Comparison of ENCODE assay signal across 1 cellular context in the genomic region with DNA sequence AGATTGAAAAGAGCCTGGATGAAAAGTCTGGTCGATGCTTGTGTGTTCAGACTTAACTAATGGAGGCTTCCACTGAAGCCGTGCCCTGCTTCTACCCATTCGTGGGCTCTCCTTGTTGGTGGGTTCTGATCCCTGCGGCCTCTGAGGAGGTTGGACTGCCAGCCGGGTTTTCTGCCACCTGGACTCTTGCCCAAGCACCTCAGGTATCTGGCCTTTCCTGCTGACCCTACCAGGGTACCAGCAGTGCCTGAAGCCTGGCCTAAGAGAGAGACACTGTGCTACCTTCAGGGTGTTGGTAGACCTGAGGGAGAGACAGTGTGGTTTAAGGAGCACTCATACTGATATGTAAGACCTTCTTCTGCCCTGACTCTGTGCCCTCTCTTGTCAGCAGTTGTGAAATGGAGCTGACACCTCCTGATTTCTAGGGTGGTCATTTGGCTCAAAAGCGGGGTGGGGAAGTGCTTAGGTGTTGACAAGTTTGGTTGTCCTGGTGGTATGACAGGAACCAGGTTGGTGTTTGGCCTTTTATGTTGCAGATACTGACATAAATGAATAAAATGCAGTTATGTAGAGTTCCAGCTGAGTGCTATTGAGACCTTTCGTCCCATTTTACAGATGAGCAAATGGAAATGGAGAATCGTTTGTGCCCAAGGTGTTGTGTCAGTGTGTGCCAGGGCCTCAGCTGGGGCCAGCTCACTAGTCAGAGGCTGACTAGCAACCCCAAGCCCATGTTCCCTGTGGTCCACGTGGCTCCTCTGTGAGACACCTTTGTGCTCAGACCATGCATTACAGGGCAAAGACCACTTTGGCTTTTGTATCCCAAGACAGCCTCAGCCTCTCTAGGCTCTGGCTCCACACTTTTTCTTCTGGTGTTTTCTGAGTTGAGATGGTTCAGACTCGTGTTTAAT.
TF ChIP-seq lines count a peak whose summit lies in the region.

No MANE protein-coding gene starts in this region.

TF ChIP-seq in HepG2, 621 proteins besides CTCF, POLR2A, EP300 and RAD21 (continued from another document):
- TF ChIP-seq, protein P1, sequence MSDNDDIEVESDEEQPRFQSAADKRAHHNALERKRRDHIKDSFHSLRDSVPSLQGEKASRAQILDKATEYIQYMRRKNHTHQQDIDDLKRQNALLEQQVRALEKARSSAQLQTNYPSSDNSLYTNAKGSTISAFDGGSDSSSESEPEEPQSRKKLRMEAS (IDR thresholded peaks at IDR 0.05) = peak; percentile 96
